Comparison of ENCODE assay signal across 22 cellular contexts in the genomic region with DNA sequence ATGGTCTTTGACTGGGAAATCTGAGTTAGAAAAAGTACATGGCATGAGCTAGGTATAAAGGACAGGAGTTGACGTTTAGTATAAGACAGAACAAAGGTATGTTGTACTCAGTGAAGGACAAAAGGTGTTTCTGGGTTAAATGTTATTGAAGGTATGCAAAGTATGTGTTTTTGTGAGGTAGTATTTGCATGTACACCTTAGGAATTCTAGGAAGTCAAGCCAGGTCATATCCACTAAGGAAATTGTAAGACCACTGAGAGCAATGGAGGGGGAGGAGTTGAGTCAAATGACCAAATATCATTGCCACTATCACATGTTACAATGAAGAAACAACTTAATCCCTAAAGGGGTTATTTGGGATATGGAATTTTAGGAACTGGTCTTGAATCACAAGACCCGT. TPM values are rescaled to one million over a fixed set of nuclear protein-coding genes. Genes with fewer than 3 reads are reported as not detected.
A peak's percentile ranks its signal among the peaks of the same experiment; 100 is the strongest.
DNase-seq lines count a peak whose midpoint lies in the region; ATAC-seq and TF ChIP-seq lines count a peak whose summit lies in the region.
"Had no signal": no experiment of that assay in that cellular context is flagged by ENCODE, and none has a peak within 500 bp of the region (broad histone marks: within the 10 kb centered on the region; RNA-seq: fewer than 3 reads in every experiment).

No MANE protein-coding gene starts in this region.

- TF ChIP-seq EP300 in Ishikawa (IDR thresholded peaks at IDR 0.05; ENCODE audit: borderline replicate concordance), result no peak

- H3K9me3 Mint-ChIP-seq in WTC11, result no peaks in the 10 kb centered on the region
- peaks cover 2% of the 10 kb centered on the region for H3K9me3 Mint-ChIP-seq in activated naive CD8-positive, alpha-beta T cell treated with anti-CD3 and anti-CD28 coated beads for 36 hours

- no peak overlapping the region for H3K4me3 Mint-ChIP-seq in WTC11
- no peak overlapping the region for H3K4me3 Mint-ChIP-seq in activated naive CD8-positive, alpha-beta T cell treated with anti-CD3 and anti-CD28 coated beads for 36 hours
- H3K4me3 Mint-ChIP-seq: CD4-positive, alpha-beta memory T cell had no signal

- ATAC-seq in WTC11 (peak; percentile 19; the same call in 1 of the 2 replicates), HG02588 (IDR thresholded peaks at IDR 0.05; ENCODE audit: unreplicated experiment) (no peak), GM18861 (IDR thresholded peaks at IDR 0.05; ENCODE audit: unreplicated experiment) (no peak)

- peaks cover 17% of the 10 kb centered on the region for H3K4me1 Mint-ChIP-seq in WTC11
- H3K4me1 Mint-ChIP-seq in activated naive CD8-positive, alpha-beta T cell treated with anti-CD3 and anti-CD28 coated beads for 36 hours, result peaks cover 19% of the 10 kb centered on the region
- H3K4me1 Mint-ChIP-seq: CD4-positive, alpha-beta memory T cell had no signal

- TF ChIP-seq RAD21 in Ishikawa (IDR thresholded peaks at IDR 0.05; ENCODE audit: low read depth), result no peak

- H3K36me3 Mint-ChIP-seq in WTC11, result no peaks in the 10 kb centered on the region
- H3K36me3 Mint-ChIP-seq in activated naive CD8-positive, alpha-beta T cell treated with anti-CD3 and anti-CD28 coated beads for 36 hours, result no peaks in the 10 kb centered on the region
- H3K36me3 Mint-ChIP-seq: CD4-positive, alpha-beta memory T cell had no signal

- no peaks in the 10 kb centered on the region; the same call in 1 of the 2 replicates for H3K27me3 Mint-ChIP-seq in WTC11 (ENCODE audit: low read depth)
- no peaks in the 10 kb centered on the region for H3K27me3 Mint-ChIP-seq in activated naive CD8-positive, alpha-beta T cell treated with anti-CD3 and anti-CD28 coated beads for 36 hours
- H3K27me3 Mint-ChIP-seq: CD4-positive, alpha-beta memory T cell had no signal

- no peak for DNase-seq in WTC11 (ENCODE audit: low spot score)
- DNase-seq in kidney tubule cell (ENCODE audit: low spot score), result peak; percentile 55
- no peak for DNase-seq in GM10248 (ENCODE audit: extremely low spot score)
- no peak for DNase-seq in activated naive CD8-positive, alpha-beta T cell treated with anti-CD3 and anti-CD28 coated beads for 36 hours
- DNase-seq: C1 segment of cervical spinal cord; CD4-positive, alpha-beta memory T cell; COR-L47; DMS79 treated with DMSO at 0.1 percent for 48 hours; GF-D8; H7; KBM-7; MV-4-11; NCI-H1105; NCI-H1436 treated with DMSO at 0.1 percent for 48 hours; NCI-H187 treated with DMSO at 0.1 percent for 48 hours; NCI-H2171 treated with DMSO at 0.1 percent for 48 hours; NCI-H345; NCI-H510A treated with DMSO at 0.1 percent for 48 hours; NCI-H774 had no signal

- no peak for TF ChIP-seq CTCF in WTC11 (IDR thresholded peaks at IDR 0.05)
- TF ChIP-seq CTCF in GM10248 (IDR thresholded peaks at IDR 0.05; ENCODE audit: control extremely low read depth, extremely low read depth, low read depth, missing control alignments), result no peak

- H3K27ac Mint-ChIP-seq in WTC11, result no peak overlapping the region
- H3K27ac Mint-ChIP-seq in activated naive CD8-positive, alpha-beta T cell treated with anti-CD3 and anti-CD28 coated beads for 36 hours, result no peak overlapping the region
- H3K27ac Mint-ChIP-seq: CD4-positive, alpha-beta memory T cell had no signal

- CTCF ChIA-PET in WTC11 (lab: Charles Lee), result interaction anchor here (0.7 kb wide), 1 partner anchor 15 kb away, joined by 3 read pairs; no protein-coding TSS in a partner anchor
- CTCF ChIA-PET in GM10248 (lab: Yijun Ruan, JAX), result no interaction called here

- POLR2A ChIA-PET in WTC11 (lab: Charles Lee), result no interaction called here
- POLR2A ChIA-PET in GM10248 (lab: Yijun Ruan, JAX), result no interaction called here

TF ChIP-seq in Ishikawa, 13 proteins besides CTCF, POLR2A, EP300 and RAD21:
- TF ChIP-seq TAF1 (IDR thresholded peaks at IDR 0.05; ENCODE audit: low read depth), result no peak
- peak; percentile 19; the same call in 1 of the 2 replicates for TF ChIP-seq TEAD4 (IDR thresholded peaks at IDR 0.05)
- TF ChIP-seq, protein P1, sequence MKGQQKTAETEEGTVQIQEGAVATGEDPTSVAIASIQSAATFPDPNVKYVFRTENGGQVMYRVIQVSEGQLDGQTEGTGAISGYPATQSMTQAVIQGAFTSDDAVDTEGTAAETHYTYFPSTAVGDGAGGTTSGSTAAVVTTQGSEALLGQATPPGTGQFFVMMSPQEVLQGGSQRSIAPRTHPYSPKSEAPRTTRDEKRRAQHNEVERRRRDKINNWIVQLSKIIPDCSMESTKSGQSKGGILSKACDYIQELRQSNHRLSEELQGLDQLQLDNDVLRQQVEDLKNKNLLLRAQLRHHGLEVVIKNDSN (IDR thresholded peaks at IDR 0.05), result no peak

TF ChIP-seq in WTC11, 78 proteins besides CTCF, POLR2A, EP300 and RAD21 (continues in another document):
- TF ChIP-seq TEAD4 (CRISPR knock-in tag; IDR thresholded peaks at IDR 0.05) (no peak), RELA (CRISPR knock-in tag; IDR thresholded peaks at IDR 0.05; ENCODE audit: borderline replicate concordance) (no peak), TP53 (CRISPR knock-in tag; IDR thresholded peaks at IDR 0.05) (no peak), SMAD3 (CRISPR knock-in tag; IDR thresholded peaks at IDR 0.05; ENCODE audit: borderline replicate concordance) (no peak), ZNF219 (CRISPR knock-in tag; IDR thresholded peaks at IDR 0.05; ENCODE audit: borderline replicate concordance) (no peak), ESRRA (CRISPR knock-in tag; IDR thresholded peaks at IDR 0.05; ENCODE audit: borderline replicate concordance) (no peak)
- TF ChIP-seq, protein P2, sequence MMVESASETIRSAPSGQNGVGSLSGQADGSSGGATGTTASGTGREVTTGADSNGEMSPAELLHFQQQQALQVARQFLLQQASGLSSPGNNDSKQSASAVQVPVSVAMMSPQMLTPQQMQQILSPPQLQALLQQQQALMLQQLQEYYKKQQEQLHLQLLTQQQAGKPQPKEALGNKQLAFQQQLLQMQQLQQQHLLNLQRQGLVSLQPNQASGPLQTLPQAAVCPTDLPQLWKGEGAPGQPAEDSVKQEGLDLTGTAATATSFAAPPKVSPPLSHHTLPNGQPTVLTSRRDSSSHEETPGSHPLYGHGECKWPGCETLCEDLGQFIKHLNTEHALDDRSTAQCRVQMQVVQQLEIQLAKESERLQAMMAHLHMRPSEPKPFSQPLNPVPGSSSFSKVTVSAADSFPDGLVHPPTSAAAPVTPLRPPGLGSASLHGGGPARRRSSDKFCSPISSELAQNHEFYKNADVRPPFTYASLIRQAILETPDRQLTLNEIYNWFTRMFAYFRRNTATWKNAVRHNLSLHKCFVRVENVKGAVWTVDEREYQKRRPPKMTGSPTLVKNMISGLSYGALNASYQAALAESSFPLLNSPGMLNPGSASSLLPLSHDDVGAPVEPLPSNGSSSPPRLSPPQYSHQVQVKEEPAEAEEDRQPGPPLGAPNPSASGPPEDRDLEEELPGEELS (CRISPR knock-in tag; IDR thresholded peaks at IDR 0.05), result no peak
- TF ChIP-seq, protein P3, sequence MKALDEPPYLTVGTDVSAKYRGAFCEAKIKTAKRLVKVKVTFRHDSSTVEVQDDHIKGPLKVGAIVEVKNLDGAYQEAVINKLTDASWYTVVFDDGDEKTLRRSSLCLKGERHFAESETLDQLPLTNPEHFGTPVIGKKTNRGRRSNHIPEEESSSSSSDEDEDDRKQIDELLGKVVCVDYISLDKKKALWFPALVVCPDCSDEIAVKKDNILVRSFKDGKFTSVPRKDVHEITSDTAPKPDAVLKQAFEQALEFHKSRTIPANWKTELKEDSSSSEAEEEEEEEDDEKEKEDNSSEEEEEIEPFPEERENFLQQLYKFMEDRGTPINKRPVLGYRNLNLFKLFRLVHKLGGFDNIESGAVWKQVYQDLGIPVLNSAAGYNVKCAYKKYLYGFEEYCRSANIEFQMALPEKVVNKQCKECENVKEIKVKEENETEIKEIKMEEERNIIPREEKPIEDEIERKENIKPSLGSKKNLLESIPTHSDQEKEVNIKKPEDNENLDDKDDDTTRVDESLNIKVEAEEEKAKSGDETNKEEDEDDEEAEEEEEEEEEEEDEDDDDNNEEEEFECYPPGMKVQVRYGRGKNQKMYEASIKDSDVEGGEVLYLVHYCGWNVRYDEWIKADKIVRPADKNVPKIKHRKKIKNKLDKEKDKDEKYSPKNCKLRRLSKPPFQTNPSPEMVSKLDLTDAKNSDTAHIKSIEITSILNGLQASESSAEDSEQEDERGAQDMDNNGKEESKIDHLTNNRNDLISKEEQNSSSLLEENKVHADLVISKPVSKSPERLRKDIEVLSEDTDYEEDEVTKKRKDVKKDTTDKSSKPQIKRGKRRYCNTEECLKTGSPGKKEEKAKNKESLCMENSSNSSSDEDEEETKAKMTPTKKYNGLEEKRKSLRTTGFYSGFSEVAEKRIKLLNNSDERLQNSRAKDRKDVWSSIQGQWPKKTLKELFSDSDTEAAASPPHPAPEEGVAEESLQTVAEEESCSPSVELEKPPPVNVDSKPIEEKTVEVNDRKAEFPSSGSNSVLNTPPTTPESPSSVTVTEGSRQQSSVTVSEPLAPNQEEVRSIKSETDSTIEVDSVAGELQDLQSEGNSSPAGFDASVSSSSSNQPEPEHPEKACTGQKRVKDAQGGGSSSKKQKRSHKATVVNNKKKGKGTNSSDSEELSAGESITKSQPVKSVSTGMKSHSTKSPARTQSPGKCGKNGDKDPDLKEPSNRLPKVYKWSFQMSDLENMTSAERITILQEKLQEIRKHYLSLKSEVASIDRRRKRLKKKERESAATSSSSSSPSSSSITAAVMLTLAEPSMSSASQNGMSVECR (CRISPR knock-in tag; IDR thresholded peaks at IDR 0.05; ENCODE audit: borderline replicate concordance), result no peak

RNA-seq across cellular contexts. Expression of a gene that starts 24.4 kb away (rescaled TPM):
- 6.7 to 9.6 TPM (median 7.7 TPM) in 3 replicates for total RNA-seq in WTC11 (2021)
- total RNA-seq in activated naive CD8-positive, alpha-beta T cell treated with anti-CD3 and anti-CD28 coated beads for 36 hours, result 10 to 100 TPM; 64.1 to 65.1 TPM
